Comparison of ENCODE assay signal across 3 cellular contexts in genomic region chr17:56648341-56648740, GRCh38.
TF ChIP-seq lines count a peak whose summit lies in the region.

No MANE protein-coding gene starts in this region.

TF ChIP-seq in SK-N-SH, 30 proteins besides CTCF, POLR2A, EP300 and RAD21 (continued from another document):
- TF ChIP-seq REST (IDR thresholded peaks at IDR 0.05; ENCODE audit: low read depth, low read length) (no peak), IRF3 (IDR thresholded peaks at IDR 0.05; ENCODE audit: low read depth, low read length) (no peak), SIN3A (IDR thresholded peaks at IDR 0.05; ENCODE audit: borderline replicate concordance, low read depth, low read length) (no peak), RCOR1 (IDR thresholded peaks at IDR 0.05; ENCODE audit: low read length) (no peak)
- TF ChIP-seq, protein P1, sequence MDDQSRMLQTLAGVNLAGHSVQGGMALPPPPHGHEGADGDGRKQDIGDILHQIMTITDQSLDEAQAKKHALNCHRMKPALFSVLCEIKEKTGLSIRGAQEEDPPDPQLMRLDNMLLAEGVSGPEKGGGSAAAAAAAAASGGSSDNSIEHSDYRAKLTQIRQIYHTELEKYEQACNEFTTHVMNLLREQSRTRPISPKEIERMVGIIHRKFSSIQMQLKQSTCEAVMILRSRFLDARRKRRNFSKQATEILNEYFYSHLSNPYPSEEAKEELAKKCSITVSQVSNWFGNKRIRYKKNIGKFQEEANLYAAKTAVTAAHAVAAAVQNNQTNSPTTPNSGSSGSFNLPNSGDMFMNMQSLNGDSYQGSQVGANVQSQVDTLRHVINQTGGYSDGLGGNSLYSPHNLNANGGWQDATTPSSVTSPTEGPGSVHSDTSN (IDR thresholded peaks at IDR 0.05), result no peak

TF ChIP-seq in SK-N-SH treated with all-trans-retinoic acid at 6 μM for 48 hours, 23 proteins besides CTCF, POLR2A, EP300 and RAD21 (continued from another document):
- TF ChIP-seq POU6F1 (CRISPR knock-in tag; IDR thresholded peaks at IDR 0.05; ENCODE audit: borderline replicate concordance, low read depth), result no peak
- TF ChIP-seq, protein P2, sequence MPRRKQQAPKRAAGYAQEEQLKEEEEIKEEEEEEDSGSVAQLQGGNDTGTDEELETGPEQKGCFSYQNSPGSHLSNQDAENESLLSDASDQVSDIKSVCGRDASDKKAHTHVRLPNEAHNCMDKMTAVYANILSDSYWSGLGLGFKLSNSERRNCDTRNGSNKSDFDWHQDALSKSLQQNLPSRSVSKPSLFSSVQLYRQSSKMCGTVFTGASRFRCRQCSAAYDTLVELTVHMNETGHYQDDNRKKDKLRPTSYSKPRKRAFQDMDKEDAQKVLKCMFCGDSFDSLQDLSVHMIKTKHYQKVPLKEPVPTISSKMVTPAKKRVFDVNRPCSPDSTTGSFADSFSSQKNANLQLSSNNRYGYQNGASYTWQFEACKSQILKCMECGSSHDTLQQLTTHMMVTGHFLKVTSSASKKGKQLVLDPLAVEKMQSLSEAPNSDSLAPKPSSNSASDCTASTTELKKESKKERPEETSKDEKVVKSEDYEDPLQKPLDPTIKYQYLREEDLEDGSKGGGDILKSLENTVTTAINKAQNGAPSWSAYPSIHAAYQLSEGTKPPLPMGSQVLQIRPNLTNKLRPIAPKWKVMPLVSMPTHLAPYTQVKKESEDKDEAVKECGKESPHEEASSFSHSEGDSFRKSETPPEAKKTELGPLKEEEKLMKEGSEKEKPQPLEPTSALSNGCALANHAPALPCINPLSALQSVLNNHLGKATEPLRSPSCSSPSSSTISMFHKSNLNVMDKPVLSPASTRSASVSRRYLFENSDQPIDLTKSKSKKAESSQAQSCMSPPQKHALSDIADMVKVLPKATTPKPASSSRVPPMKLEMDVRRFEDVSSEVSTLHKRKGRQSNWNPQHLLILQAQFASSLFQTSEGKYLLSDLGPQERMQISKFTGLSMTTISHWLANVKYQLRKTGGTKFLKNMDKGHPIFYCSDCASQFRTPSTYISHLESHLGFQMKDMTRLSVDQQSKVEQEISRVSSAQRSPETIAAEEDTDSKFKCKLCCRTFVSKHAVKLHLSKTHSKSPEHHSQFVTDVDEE (CRISPR knock-in tag; IDR thresholded peaks at IDR 0.05), result no peak
- TF ChIP-seq ZC3H10 (CRISPR knock-in tag; IDR thresholded peaks at IDR 0.05), result no peak
- no peak for TF ChIP-seq ESRRG (CRISPR knock-in tag; IDR thresholded peaks at IDR 0.05)
- TF ChIP-seq BACH2 (CRISPR knock-in tag; IDR thresholded peaks at IDR 0.05; ENCODE audit: borderline replicate concordance), result no peak
- no peak for TF ChIP-seq OSR1 (CRISPR knock-in tag; IDR thresholded peaks at IDR 0.05)
- no peak for TF ChIP-seq ZNF70 (CRISPR knock-in tag; IDR thresholded peaks at IDR 0.05)
- TF ChIP-seq ARNTL (CRISPR knock-in tag; IDR thresholded peaks at IDR 0.05; ENCODE audit: borderline replicate concordance, low read depth), result no peak
- no peak for TF ChIP-seq ZFP3 (CRISPR knock-in tag; IDR thresholded peaks at IDR 0.05)
- no peak for TF ChIP-seq ZNF8 (CRISPR knock-in tag; IDR thresholded peaks at IDR 0.05)
- TF ChIP-seq TOX (CRISPR knock-in tag; IDR thresholded peaks at IDR 0.05; ENCODE audit: borderline replicate concordance), result no peak
- TF ChIP-seq ISL1 (CRISPR knock-in tag; IDR thresholded peaks at IDR 0.05), result no peak
- no peak for TF ChIP-seq CSDC2 (CRISPR knock-in tag; IDR thresholded peaks at IDR 0.05)
- no peak for TF ChIP-seq PPARA (CRISPR knock-in tag; IDR thresholded peaks at IDR 0.05; ENCODE audit: borderline replicate concordance)

TF ChIP-seq in WTC11, 78 proteins besides CTCF, POLR2A, EP300 and RAD21 (continued from another document):
- TF ChIP-seq AR (CRISPR knock-in tag; IDR thresholded peaks at IDR 0.05), result no peak
TF ChIP-seq in WTC11: peak in this region for 0.
